In the genomic region with DNA sequence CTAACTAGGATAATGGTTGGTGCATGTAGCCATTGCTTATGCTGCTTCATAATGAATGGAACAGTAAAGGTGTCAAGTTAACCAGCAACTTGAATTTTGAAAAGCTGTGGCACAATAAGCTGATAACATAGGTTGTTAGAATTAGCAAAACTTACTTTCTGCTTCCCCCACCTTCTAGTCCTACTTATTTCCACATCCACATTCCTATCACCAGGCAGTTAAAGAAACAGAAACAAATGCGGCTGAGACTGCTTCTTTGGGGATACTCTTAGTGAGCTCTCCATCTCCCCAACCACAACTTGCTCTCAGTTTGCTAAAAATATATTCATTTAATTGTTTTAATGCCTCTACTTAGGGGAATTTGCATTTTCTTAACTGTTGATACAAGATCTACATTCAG, we compare ENCODE assay signal across 18 cellular contexts.
DNase-seq lines count a peak whose midpoint lies in the region; ATAC-seq and TF ChIP-seq lines count a peak whose summit lies in the region.
"Had no signal": no experiment of that assay in that cellular context is flagged by ENCODE, and none has a peak within 500 bp of the region (broad histone marks: within the 10 kb centered on the region; RNA-seq: fewer than 3 reads in every experiment).

No MANE protein-coding gene starts in this region.

- peaks cover 52% of the 10 kb centered on the region for H3K4me1 ChIP-seq in ACC112 (ENCODE audit: control insufficient read depth, insufficient read depth, low read length, unreplicated experiment)
- peaks cover 65 to 85% of the 10 kb centered on the region in 2 experiments for H3K4me1 ChIP-seq in HCT116 (ENCODE audit: control insufficient read depth in 1 of 2, insufficient read depth in 2 of 2, low read length in 2 of 2)

- DNase-seq in HCT116 (ENCODE audit: low read depth, low spot score) (no peak), fibroblast of gingiva (ENCODE audit: low read depth) (peak; percentile 11), renal cortical epithelial cell (ENCODE audit: low read depth) (peak; percentile 53), AML-193 (lab: John Stamatoyannopoulos, UW) (no peak), NCI-H1105 treated with DMSO at 0.1 percent for 48 hours (lab: John Stamatoyannopoulos, UW) (no peak), NCI-H345 (lab: John Stamatoyannopoulos, UW) (no peak)
- DNase-seq: CD8-positive, alpha-beta memory T cell; DMS79 treated with DMSO at 0.1 percent for 48 hours; NCI-H1105; NCI-H1694 treated with DMSO at 0.1 percent for 48 hours; NCI-H226; NCI-H524 treated with DMSO at 0.1 percent for 48 hours; SHP77 treated with DMSO at 0.1 percent for 48 hours; SK-N-SH had no signal

- H3K9ac ChIP-seq in HCT116 (ENCODE audit: low read length) = no peak overlapping the region
- H3K9ac ChIP-seq: BLaER1 treated with 17β-estradiol and CSF1 and Interleukin-3, amounts not matched to agents 10 nM and 100 nM; SK-N-SH had no signal

- intact Hi-C loops in HCT116 (cut with micrococcal nuclease) = no loop called here

- H3K27me3 ChIP-seq in ACC112 (ENCODE audit: insufficient read depth, low read length) = no peaks in the 10 kb centered on the region
- H3K27me3 ChIP-seq in HCT116 (ENCODE audit: insufficient read depth, low read length) = no peaks in the 10 kb centered on the region
- H3K27me3 ChIP-seq: BLaER1 treated with 17β-estradiol and CSF1 and Interleukin-3, amounts not matched to agents 10 nM and 100 nM had no signal

- TF ChIP-seq RAD21 in HCT116 (IDR thresholded peaks at IDR 0.05; ENCODE audit: low read depth) = no peak

- H3K9me3 ChIP-seq in HCT116 (ENCODE audit: control insufficient read depth in 1 of 2, insufficient read depth in 1 of 2, low read depth in 1 of 2, low read length in 2 of 2) = no peaks in the 10 kb centered on the region
- H3K9me3 ChIP-seq: BLaER1 treated with 17β-estradiol and CSF1 and Interleukin-3, amounts not matched to agents 10 nM and 100 nM; SK-N-SH had no signal

- no peak overlapping the region for H3K4me3 ChIP-seq in ACC112 (ENCODE audit: low read depth, low read length)
- no peak overlapping the region for H3K4me3 ChIP-seq in HCT116 (replicated peaks in 1 of 2; ENCODE audit: low read depth in 1 of 2, low read length in 2 of 2)
- H3K4me3 ChIP-seq: BLaER1 treated with 17β-estradiol and CSF1 and Interleukin-3, amounts not matched to agents 10 nM and 100 nM; K562 had no signal

- TF ChIP-seq POLR2A in HCT116 (IDR thresholded peaks at IDR 0.05; ENCODE audit: borderline replicate concordance, extremely low read depth, insufficient read depth, insufficient read length) = no peak

- BruUV-seq in HCT116 (replicated peaks; lab: Mats Ljungman, UMichigan) = no TSS peak

- H3K4me2 ChIP-seq in HCT116 (ENCODE audit: low read length) = 0 out of 2 replicates have a peak overlapping the region, but pooled peaks have one; percentile 53
- H3K4me2 ChIP-seq: BLaER1 treated with 17β-estradiol and CSF1 and Interleukin-3, amounts not matched to agents 10 nM and 100 nM; SK-N-SH had no signal

- RAD21 ChIA-PET in HCT116 (lab: Charles Lee; ENCODE audit: low non-redundant PET in 1 of 2, low total read pairs in 2 of 2, uncharacterized antibody in 2 of 2, unreplicated experiment in 2 of 2) = no interaction called here

- no peak for TF ChIP-seq CTCF in HCT116 (IDR thresholded peaks at IDR 0.05 in 2 of 3, conservative IDR thresholded peaks at IDR 0.05 in 1 of 3; ENCODE audit: borderline replicate concordance in 1 of 3, insufficient read depth in 1 of 3, low read depth in 2 of 3, low read length in 2 of 3)

- H2AFZ ChIP-seq in ACC112 (ENCODE audit: low read length, unreplicated experiment) = no peak overlapping the region
- no peak overlapping the region for H2AFZ ChIP-seq in HCT116 (ENCODE audit: low read depth, low read length, poor library complexity, severe bottlenecking)

- no peaks in the 10 kb centered on the region for H3K9me2 ChIP-seq in HCT116 (ENCODE audit: insufficient read depth)
- H3K9me2 ChIP-seq: SK-N-SH had no signal

- ATAC-seq in HCT116 = no peak
- ATAC-seq in HG03108 (IDR thresholded peaks at IDR 0.05; ENCODE audit: unreplicated experiment) = no peak
- ATAC-seq: K562 had no signal

- H4K20me1 ChIP-seq in HCT116 (ENCODE audit: insufficient read depth) = peaks cover 3% of the 10 kb centered on the region; the same call in 1 of the 2 replicates
- H4K20me1 ChIP-seq: BLaER1 treated with 17β-estradiol and CSF1 and Interleukin-3, amounts not matched to agents 10 nM and 100 nM had no signal

- CTCF ChIA-PET in HCT116 (lab: Charles Lee) = interaction anchor here (1.0 to 1.4 kb wide), 2 partner anchors 19 to 20 kb away, joined by 3 to 6 read pairs; no protein-coding TSS in a partner anchor

- 0 out of 2 replicates have a peak overlapping the region, but pooled peaks have one; percentile 11 for H3K27ac ChIP-seq in ACC112 (ENCODE audit: low read depth, low read length)
- H3K27ac ChIP-seq in HCT116 (ENCODE audit: low read depth, low read length) = no peak overlapping the region
- H3K27ac ChIP-seq: BLaER1 treated with 17β-estradiol and CSF1 and Interleukin-3, amounts not matched to agents 10 nM and 100 nM had no signal

- POLR2A ChIA-PET in HCT116 (lab: Charles Lee) = no interaction called here

- H3K79me2 ChIP-seq in ACC112 (ENCODE audit: control insufficient read depth, insufficient read depth, low read length, unreplicated experiment) (no peaks in the 10 kb centered on the region), HCT116 (ENCODE audit: insufficient read depth, low read length) (peaks cover 87% of the 10 kb centered on the region)

- H3K36me3 ChIP-seq in ACC112 (ENCODE audit: insufficient read depth, low read length) = no peaks in the 10 kb centered on the region
- peaks cover 0 to 6% of the 10 kb centered on the region in 2 experiments; a peak in 2 of 4 replicates for H3K36me3 ChIP-seq in HCT116 (ENCODE audit: control insufficient read depth in 1 of 2, insufficient read depth in 2 of 2, low read length in 2 of 2)
- H3K36me3 ChIP-seq: BLaER1 treated with 17β-estradiol and CSF1 and Interleukin-3, amounts not matched to agents 10 nM and 100 nM had no signal

TF ChIP-seq in HCT116, 20 proteins besides CTCF, POLR2A, EP300 and RAD21:
- TF ChIP-seq ELF1 (IDR thresholded peaks at IDR 0.05; ENCODE audit: borderline replicate concordance, low read depth) = no peak
TF ChIP-seq in HCT116: peak in this region for 0.

Comparison
In these comparisons a context has a peak if more than half of its experiments do, and no peak if none do; other contexts are left out.
1. DNase-seq: peak in fibroblast of gingiva (single experiment) and renal cortical epithelial cell (single experiment); none in HCT116 (single experiment), AML-193 (0 of 2), NCI-H1105 treated with DMSO at 0.1 percent for 48 hours (single experiment) and NCI-H345 (single experiment).